15 cellular contexts compared by ENCODE assay signal in genomic region chr17:73285916-73286862, GRCh38. TPM values are rescaled to one million over a fixed set of nuclear protein-coding genes. Genes with fewer than 3 reads are reported as not detected.
DNase-seq lines count a peak whose midpoint lies in the region; ATAC-seq and TF ChIP-seq lines count a peak whose summit lies in the region.
"Had no signal": no experiment of that assay in that cellular context is flagged by ENCODE, and none has a peak within 500 bp of the region (broad histone marks: within the 10 kb centered on the region; RNA-seq: fewer than 3 reads in every experiment).

No MANE protein-coding gene starts in this region.

- H3K36me3 Mint-ChIP-seq in dendritic cell treated with granulocyte-macrophage colony-stimulating factor and Interleukin-4, amounts not matched to agents 40 ng/mL and 50 ng/mL, for 4 days (ENCODE audit: low read depth), result peaks cover 53% of the 10 kb centered on the region

- no peak overlapping the region for H3K4me2 ChIP-seq in neuronal stem cell (ENCODE audit: insufficient read depth, low read length, poor library complexity, severe bottlenecking)

- H3K9me3 Mint-ChIP-seq in dendritic cell treated with granulocyte-macrophage colony-stimulating factor and Interleukin-4, amounts not matched to agents 40 ng/mL and 50 ng/mL, for 4 days, result no peaks in the 10 kb centered on the region
- H3K9me3 Mint-ChIP-seq: activated T-helper 17 cell treated with anti-CD3 and anti-CD28 coated beads, Interleukin-2, amount 50 U/mL, for 72 hours had no signal

- H3K9me3 ChIP-seq in left ventricle myocardium inferior (replicated peaks), result no peaks in the 10 kb centered on the region
- H3K9me3 ChIP-seq in neuronal stem cell (replicated peaks in 1 of 2; ENCODE audit: control insufficient read depth in 2 of 2, insufficient read depth in 1 of 2, low read depth in 1 of 2, low read length in 2 of 2), result no peaks in the 10 kb centered on the region
- no peaks in the 10 kb centered on the region for H3K9me3 ChIP-seq in uterus

- H3K79me1 ChIP-seq in neuronal stem cell (ENCODE audit: low read depth, low read length), result peaks cover 28% of the 10 kb centered on the region

- H3K9ac ChIP-seq in neuronal stem cell (ENCODE audit: low read depth, low read length, poor library complexity), result peak overlapping the region; percentile 54

- H2BK12ac ChIP-seq in neuronal stem cell (ENCODE audit: low read length), result peak overlapping the region; percentile 34

- H3K36me3 ChIP-seq in left ventricle myocardium inferior, result peaks cover 53% of the 10 kb centered on the region
- H3K36me3 ChIP-seq in neuronal stem cell (replicated peaks in 1 of 2; ENCODE audit: control insufficient read depth in 2 of 2, insufficient read depth in 2 of 2, low read length in 2 of 2), result peaks cover 14 to 20% of the 10 kb centered on the region in 2 donors
- no peaks in the 10 kb centered on the region for H3K36me3 ChIP-seq in uterus

- H3K4me3 ChIP-seq in left ventricle myocardium inferior (no peak overlapping the region), neuronal stem cell (ENCODE audit: low read length in 2 of 2) (peak overlapping the region in 1 of 2 donors; percentile 49), uterus (no peak overlapping the region)
- H3K4me3 ChIP-seq: K562, lung had no signal

- no peak overlapping the region for H3K4me3 Mint-ChIP-seq in dendritic cell treated with granulocyte-macrophage colony-stimulating factor and Interleukin-4, amounts not matched to agents 40 ng/mL and 50 ng/mL, for 4 days
- H3K4me3 Mint-ChIP-seq: activated T-helper 17 cell treated with anti-CD3 and anti-CD28 coated beads, Interleukin-2, amount 50 U/mL, for 72 hours had no signal

- H3K4me1 Mint-ChIP-seq in dendritic cell treated with granulocyte-macrophage colony-stimulating factor and Interleukin-4, amounts not matched to agents 40 ng/mL and 50 ng/mL, for 4 days (ENCODE audit: low read depth), result peaks cover 49% of the 10 kb centered on the region

- no peaks in the 10 kb centered on the region for H3K27me3 Mint-ChIP-seq in dendritic cell treated with granulocyte-macrophage colony-stimulating factor and Interleukin-4, amounts not matched to agents 40 ng/mL and 50 ng/mL, for 4 days

- DNase-seq in left ventricle myocardium inferior, result no peak
- no peak for DNase-seq in Right ventricle myocardium inferior (ENCODE audit: missing footprints)
- no peak for DNase-seq in neuronal stem cell (ENCODE audit: low spot score)
- no peak for DNase-seq in uterus
- no peak for DNase-seq in putamen (ENCODE audit: low spot score)
- no peak for DNase-seq in GM19240 (ENCODE audit: insufficient read length, low spot score)
- DNase-seq: aorta; stimulated activated naive CD4-positive, alpha-beta T cell treated with Interleukin-2 at 50 U/mL for 16 hours had no signal

- TF ChIP-seq CTCF in left ventricle myocardium inferior (IDR thresholded peaks at IDR 0.05; ENCODE audit: borderline replicate concordance) (no peak), uterus (IDR thresholded peaks at IDR 0.05) (no peak)

- peak overlapping the region; percentile 45 for H3K18ac ChIP-seq in neuronal stem cell (ENCODE audit: low read length)

- no peak overlapping the region for H3K4ac ChIP-seq in neuronal stem cell (ENCODE audit: low read length)

- H3K27ac ChIP-seq in left ventricle myocardium inferior (replicated peaks) (peak overlapping the region; percentile 94), neuronal stem cell (replicated peaks; ENCODE audit: low read length) (no peak overlapping the region), uterus (peak overlapping the region; percentile 87)

- no peak overlapping the region for H4K8ac ChIP-seq in neuronal stem cell (ENCODE audit: low read depth, low read length)

- no peak overlapping the region for H2AFZ ChIP-seq in neuronal stem cell (ENCODE audit: low read length)

- intact Hi-C loops in left ventricle myocardium inferior (cut with micrococcal nuclease), result no loop called here
- intact Hi-C loops in Right ventricle myocardium inferior (cut with DNase I), result no loop called here
- intact Hi-C loops in dendritic cell treated with granulocyte-macrophage colony-stimulating factor and Interleukin-4, amounts not matched to agents 40 ng/mL and 50 ng/mL, for 4 days (cut with micrococcal nuclease), result no loop called here
- intact Hi-C loops in uterus (cut with DNase I; ENCODE audit: low total_unique reads), result no loop called here

- H3K27ac Mint-ChIP-seq in dendritic cell treated with granulocyte-macrophage colony-stimulating factor and Interleukin-4, amounts not matched to agents 40 ng/mL and 50 ng/mL, for 4 days, result peak overlapping the region; percentile 6
- H3K27ac Mint-ChIP-seq: activated T-helper 17 cell treated with anti-CD3 and anti-CD28 coated beads, Interleukin-2, amount 50 U/mL, for 72 hours had no signal

- peak overlapping the region; percentile 29 for H3K23ac ChIP-seq in neuronal stem cell (ENCODE audit: low read depth, low read length, poor library complexity)

- H2BK120ac ChIP-seq in neuronal stem cell (ENCODE audit: low read depth, low read length), result no peak overlapping the region

- no peak overlapping the region for H3K14ac ChIP-seq in neuronal stem cell (ENCODE audit: low read length)

- no peak for TF ChIP-seq POLR2A in uterus (IDR thresholded peaks at IDR 0.05)

- H2BK15ac ChIP-seq in neuronal stem cell (ENCODE audit: low read length), result no peak overlapping the region

- no CpG with 5 or more reads among the region's 52 CpGs for WGBS in neuronal stem cell (ENCODE audit: extremely low coverage in 2 of 2, insufficient read length in 2 of 2, insufficient replicate concordance in 1 of 2), 2 donors

- H3K4me1 ChIP-seq in left ventricle myocardium inferior (peaks cover 93% of the 10 kb centered on the region), neuronal stem cell (ENCODE audit: control insufficient read depth in 2 of 2, insufficient read depth in 1 of 2, low read depth in 1 of 2, low read length in 2 of 2) (peaks cover 24 to 50% of the 10 kb centered on the region in 2 donors), uterus (peaks cover 31 to 65% of the 10 kb centered on the region in 2 donors)

- no peak overlapping the region for H4K91ac ChIP-seq in neuronal stem cell (ENCODE audit: low read depth, low read length, poor library complexity)

- no peaks in the 10 kb centered on the region for H3K27me3 ChIP-seq in left ventricle myocardium inferior (ENCODE audit: low read depth)
- H3K27me3 ChIP-seq in neuronal stem cell (ENCODE audit: control insufficient read depth in 3 of 3, insufficient read depth in 3 of 3, low read depth in 1 of 3, low read length in 3 of 3), result no peaks in the 10 kb centered on the region
- H3K27me3 ChIP-seq in uterus, result no peaks in the 10 kb centered on the region

- ATAC-seq in Right ventricle myocardium inferior (no peak), HG03139 (IDR thresholded peaks at IDR 0.05; ENCODE audit: unreplicated experiment) (no peak)
- ATAC-seq: activated T-helper 17 cell treated with anti-CD3 and anti-CD28 coated beads, Interleukin-2, amount 50 U/mL, for 72 hours; K562 had no signal

- peak overlapping the region; percentile 47 for H2AK5ac ChIP-seq in neuronal stem cell (ENCODE audit: low read depth, low read length)

- H2BK5ac ChIP-seq in neuronal stem cell (ENCODE audit: low read length), result peak overlapping the region; percentile 26

RNA-seq across cellular contexts. Expression of gene CPSF4L, which starts 24.5 kb away (rescaled TPM):
- total RNA-seq in left ventricle myocardium inferior (not detected), Right ventricle myocardium inferior (not detected), uterus (under 1 TPM in 1 of 4 donors, not detected in 3; 0.34 TPM)
- polyA plus RNA-seq in neuronal stem cell (2013, experiment 1 of 2), result not detected
- polyA plus RNA-seq in neuronal stem cell (2013, experiment 2 of 2), result not detected
- total RNA-seq: A673; activated T-helper 17 cell treated with anti-CD3 and anti-CD28 coated beads, Interleukin-2, amount 50 U/mL, for 72 hours; dermis blood vessel endothelial cell; K562; lung had no signal
- polyA plus RNA-seq: aorta, K562, lung had no signal

RNA-seq across cellular contexts. Expression of gene CDC42EP4, which starts 25.6 kb away (rescaled TPM):
- 34.0 TPM for total RNA-seq in left ventricle myocardium inferior
- total RNA-seq in Right ventricle myocardium inferior, result 58.8 TPM
- 23.5 TPM for polyA plus RNA-seq in neuronal stem cell (2013, experiment 1 of 2)
- polyA plus RNA-seq in neuronal stem cell (2013, experiment 2 of 2), result 23.9 TPM
- total RNA-seq in uterus, result 100 to 1,000 TPM in 1 of 4 donors, 10 to 100 TPM in 3; 26.6 to 131 (median 70.7) TPM
